In genomic region chr1:43174873-43175272, GRCh38 we compare ENCODE assay signal across 25 cellular contexts. TPM values are rescaled to one million over a fixed set of nuclear protein-coding genes. Genes with fewer than 3 reads are reported as not detected.
"Had no signal": no experiment of that assay in that cellular context is flagged by ENCODE, and none has a peak within 500 bp of the region (broad histone marks: within the 10 kb centered on the region; RNA-seq: fewer than 3 reads in every experiment).

No MANE protein-coding gene starts in this region.

- H3K27ac ChIP-seq: colonic mucosa, coronary artery, dorsolateral prefrontal cortex, epithelial cell of prostate, esophagus muscularis mucosa, esophagus squamous epithelium, foreskin keratinocyte, gastrocnemius medialis, gastroesophageal sphincter, heart left ventricle, heart right ventricle had no signal

- H3K27me3 ChIP-seq: colonic mucosa, foreskin keratinocyte had no signal

- H3K36me3 ChIP-seq: colonic mucosa had no signal

- H3K27ac Mint-ChIP-seq: dendritic cell treated with granulocyte-macrophage colony-stimulating factor and Interleukin-4, amounts not matched to agents 40 ng/mL and 50 ng/mL, for 4 days; effector memory CD8-positive, alpha-beta T cell; endodermal cell had no signal

- H3K4me1 ChIP-seq: colonic mucosa had no signal

- ATAC-seq: effector memory CD8-positive, alpha-beta T cell; esophagus mucosa; foreskin keratinocyte; gastrocnemius medialis; gastroesophageal sphincter; heart left ventricle; heart right ventricle had no signal

- H3K4me3 ChIP-seq: colonic mucosa, coronary artery, dorsolateral prefrontal cortex, esophagus muscularis mucosa, esophagus squamous epithelium, gastrocnemius medialis, gastroesophageal sphincter, heart left ventricle, heart right ventricle had no signal

- H3K9me3 ChIP-seq: colonic mucosa, esophagus muscularis mucosa, esophagus squamous epithelium, gastrocnemius medialis, gastroesophageal sphincter, heart left ventricle, heart right ventricle had no signal

- H3K4me3 Mint-ChIP-seq: dendritic cell treated with granulocyte-macrophage colony-stimulating factor and Interleukin-4, amounts not matched to agents 40 ng/mL and 50 ng/mL, for 4 days; effector memory CD8-positive, alpha-beta T cell; endodermal cell had no signal

- DNase-seq: colonic mucosa; cortex of kidney; dermis blood vessel endothelial cell; dorsolateral prefrontal cortex; effector CD4-positive, alpha-beta T cell; effector CD8-positive, alpha-beta T cell; effector memory CD4-positive, alpha-beta T cell; effector memory CD8-positive, alpha-beta T cell; endodermal cell; erythroblast; esophagus squamous epithelium; foreskin fibroblast; foreskin keratinocyte; foreskin melanocyte; gastrocnemius medialis; glutamatergic neuron; head of caudate nucleus; heart left ventricle; heart right ventricle had no signal

- H3K9me3 Mint-ChIP-seq: dendritic cell treated with granulocyte-macrophage colony-stimulating factor and Interleukin-4, amounts not matched to agents 40 ng/mL and 50 ng/mL, for 4 days; effector memory CD8-positive, alpha-beta T cell had no signal

RNA-seq across cellular contexts. Expression of gene CFAP57, which starts 2.7 kb away (rescaled TPM):
- total RNA-seq: esophagus muscularis mucosa, esophagus squamous epithelium, gastroesophageal sphincter had no signal
